ENCODE assay signal across 9 cellular contexts in genomic region chr19:7492142-7493055, GRCh38. TPM values are rescaled to one million over a fixed set of nuclear protein-coding genes. Genes with fewer than 3 reads are reported as not detected.
DNase-seq lines count a peak whose midpoint lies in the region; ATAC-seq and TF ChIP-seq lines count a peak whose summit lies in the region.
"Had no signal": no experiment of that assay in that cellular context is flagged by ENCODE, and none has a peak within 500 bp of the region (broad histone marks: within the 10 kb centered on the region; RNA-seq: fewer than 3 reads in every experiment).

No MANE protein-coding gene starts in this region.

- peak overlapping the region in 7 of 8 donors; percentile 79 to 92 (median 87) for H3K27ac ChIP-seq in spleen
- no peak overlapping the region for H3K27ac ChIP-seq in transverse colon
- H3K27ac ChIP-seq: SJCRH30 had no signal

- H3K27me3 ChIP-seq in spleen (replicated peaks in 1 of 7) (no peaks in the 10 kb centered on the region), transverse colon (no peaks in the 10 kb centered on the region)
- H3K27me3 ChIP-seq: SJCRH30 had no signal

- DNase-seq in HT1080 (ENCODE audit: low read depth) (peak; percentile 58), SW480 (ENCODE audit: low spot score) (peak; percentile 36), spleen (no peak), transverse colon (no peak), DMS114 treated with DMSO at 0.1 percent for 48 hours (lab: John Stamatoyannopoulos, UW; ENCODE audit: unreplicated experiment) (no peak)
- peak; percentile 39 for DNase-seq in central memory CD4-positive, alpha-beta T cell
- DNase-seq: Karpas-422, SJCRH30 had no signal

- H3K36me3 ChIP-seq in spleen (no peaks in the 10 kb centered on the region), transverse colon (no peaks in the 10 kb centered on the region)
- H3K36me3 ChIP-seq: SJCRH30 had no signal

- TF ChIP-seq CTCF in spleen (IDR thresholded peaks at IDR 0.05 in 8 of 11, conservative IDR thresholded peaks at IDR 0.05 in 3 of 11) (no peak), transverse colon (IDR thresholded peaks at IDR 0.05) (no peak)

- in situ Hi-C loops in transverse colon (cut with MboI; ENCODE audit: low pct_ligation_motif_present in 1 of 4, low pct_unique_long_range_greater_than_20kb in 1 of 4, low sequenced_read_pairs in 3 of 4): no loop called here

- intact Hi-C loops in spleen (cut with DNase I; ENCODE audit: low total_unique reads) (no loop called here), transverse colon (cut with DNase I; ENCODE audit: low total_unique reads) (no loop called here)

- TF ChIP-seq POLR2A in spleen (IDR thresholded peaks at IDR 0.05): no peak
- TF ChIP-seq POLR2A in transverse colon (IDR thresholded peaks at IDR 0.05): no peak

- H3K4me1 ChIP-seq in spleen: peaks cover 10 to 76% (median 32%) of the 10 kb centered on the region in 6 donors
- peaks cover 0 to 23% (median 10%) of the 10 kb centered on the region in 4 donors for H3K4me1 ChIP-seq in transverse colon
- H3K4me1 ChIP-seq: SJCRH30 had no signal

- H3K9me3 ChIP-seq in spleen (no peaks in the 10 kb centered on the region), transverse colon (no peaks in the 10 kb centered on the region)
- H3K9me3 ChIP-seq: SJCRH30 had no signal

- no peak for TF ChIP-seq EP300 in transverse colon (IDR thresholded peaks at IDR 0.05; ENCODE audit: low read depth)

- H3K4me3 ChIP-seq in spleen: peak overlapping the region in 1 of 8 donors; percentile 50
- no peak overlapping the region for H3K4me3 ChIP-seq in transverse colon
- H3K4me3 ChIP-seq: SJCRH30 had no signal

- ATAC-seq in HG02852 (IDR thresholded peaks at IDR 0.05; ENCODE audit: unreplicated experiment): no peak

- WGBS in spleen, 5 donors: 39 to 67% (median 47%) methylated on average over 19 of the region's 19 CpGs
- 61 to 74% methylated on average over 17 to 19 of the region's 19 CpGs for WGBS in transverse colon (ENCODE audit: low coverage in 1 of 2), 2 donors

RNA-seq across cellular contexts. Expression of gene PEX11G, which starts 3.6 kb away (rescaled TPM):
- total RNA-seq in HT1080 (2014; rRNA removed; shearing (Covaris generic)): not detected in 2 replicates
- 0.73 and 3.1 TPM in 2 replicates for polyA plus RNA-seq in HT1080 (2015; cell fraction: cytosol; rRNA removed)
- polyA plus RNA-seq in HT1080 (2015; cell fraction: nucleus; rRNA removed): 1.3 and 2.1 TPM in 2 replicates
- 1 to 10 TPM; 2.3 to 9.6 (median 5.2) TPM for total RNA-seq in spleen
- polyA plus RNA-seq in spleen: 1 to 10 TPM; 3.4 to 7.8 (median 4.0) TPM
- 10 to 100 TPM in 1 of 4 donors, 1 to 10 TPM in 3; 2.2 to 14.5 (median 8.9) TPM for total RNA-seq in transverse colon
- total RNA-seq: SJCRH30 had no signal

RNA-seq across cellular contexts. Expression of gene ZNF358, which starts 23.5 kb away (rescaled TPM):
- total RNA-seq in HT1080 (2014; rRNA removed; shearing (Covaris generic)): 25.2 and 29.8 TPM in 2 replicates
- polyA plus RNA-seq in HT1080 (2015; cell fraction: cytosol; rRNA removed): 37.0 and 40.0 TPM in 2 replicates
- polyA plus RNA-seq in HT1080 (2015; cell fraction: nucleus; rRNA removed): 13.1 and 16.0 TPM in 2 replicates
- total RNA-seq in spleen: 10 to 100 TPM; 22.8 to 50.5 (median 43.6) TPM
- 10 to 100 TPM; 23.8 to 44.6 (median 30.6) TPM for polyA plus RNA-seq in spleen
- total RNA-seq in transverse colon: 10 to 100 TPM; 50.2 to 72.7 (median 69.1) TPM

RNA-seq across cellular contexts. Expression of gene MCOLN1, which starts 30.0 kb away (rescaled TPM):
- 5.1 and 5.2 TPM in 2 replicates for total RNA-seq in HT1080 (2014; rRNA removed; shearing (Covaris generic))
- polyA plus RNA-seq in HT1080 (2015; cell fraction: cytosol; rRNA removed): 9.3 and 11.9 TPM in 2 replicates
- 22.7 and 29.1 TPM in 2 replicates for polyA plus RNA-seq in HT1080 (2015; cell fraction: nucleus; rRNA removed)
- total RNA-seq in spleen: 100 to 1,000 TPM in 6 of 7 donors, 10 to 100 TPM in 1; 76.9 to 166 (median 131) TPM
- 100 to 1,000 TPM in 1 of 3 donors, 10 to 100 TPM in 2; 25.1 to 106 (median 68.5) TPM for polyA plus RNA-seq in spleen
- 10 to 100 TPM; 14.7 to 93.1 (median 23.9) TPM for total RNA-seq in transverse colon

RNA-seq across cellular contexts. Expression of gene PNPLA6, which starts 43.1 kb away (rescaled TPM):
- total RNA-seq in HT1080 (2014; rRNA removed; shearing (Covaris generic)): 51.1 and 55.4 TPM in 2 replicates
- 40.8 and 45.9 TPM in 2 replicates for polyA plus RNA-seq in HT1080 (2015; cell fraction: cytosol; rRNA removed)
- polyA plus RNA-seq in HT1080 (2015; cell fraction: nucleus; rRNA removed): 63.2 and 79.4 TPM in 2 replicates
- 100 to 1,000 TPM; 125 to 225 (median 151) TPM for total RNA-seq in spleen
- 100 to 1,000 TPM in 2 of 3 donors, 10 to 100 TPM in 1; 51.0 to 142 (median 130) TPM for polyA plus RNA-seq in spleen
- total RNA-seq in transverse colon: 100 to 1,000 TPM; 115 to 435 (median 147) TPM

Comparison
In these comparisons a context has a peak if more than half of its experiments do, and no peak if none do; other contexts are left out.
1. DNase-seq: peak in HT1080 (single experiment), SW480 (single experiment) and central memory CD4-positive, alpha-beta T cell (single experiment); none in spleen (single experiment), transverse colon (single experiment) and DMS114 treated with DMSO at 0.1 percent for 48 hours (single experiment).
2. H3K27ac ChIP-seq: peak in spleen (7 of 8); none in transverse colon (0 of 4).